In the genomic region with DNA sequence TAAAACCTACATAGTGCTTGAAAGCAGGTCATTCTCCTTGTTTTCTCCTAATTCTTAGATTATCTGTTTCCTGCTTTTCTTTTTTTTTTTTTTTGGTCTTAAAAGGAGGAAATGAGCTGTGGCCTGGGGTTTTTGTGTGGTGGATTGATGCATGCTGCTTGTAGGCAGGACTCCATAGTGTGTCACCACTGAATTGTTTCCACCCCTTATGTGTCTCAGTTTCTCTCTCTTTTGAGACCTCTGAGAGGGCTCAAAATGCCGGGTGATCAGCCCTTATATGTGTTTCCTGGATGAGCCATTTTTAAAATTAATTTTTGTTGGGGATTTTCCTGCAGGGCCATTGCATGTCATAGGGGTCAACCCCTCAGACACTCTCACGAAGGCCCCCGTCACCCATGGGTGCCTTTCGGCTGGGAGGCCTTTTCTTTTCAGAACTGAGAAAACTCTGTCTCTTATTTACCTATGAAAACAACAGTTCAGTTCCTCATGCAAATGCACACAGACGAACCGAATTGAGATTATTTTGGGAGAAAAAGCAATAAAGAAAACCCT, we compare ENCODE assay signal across 9 cellular contexts. TPM values are rescaled to one million over a fixed set of nuclear protein-coding genes. Genes with fewer than 3 reads are reported as not detected.
DNase-seq lines count a peak whose midpoint lies in the region; ATAC-seq and TF ChIP-seq lines count a peak whose summit lies in the region.
"Had no signal": no experiment of that assay in that cellular context is flagged by ENCODE, and none has a peak within 500 bp of the region (broad histone marks: within the 10 kb centered on the region; RNA-seq: fewer than 3 reads in every experiment).

No MANE protein-coding gene starts in this region.

- peaks cover 2% of the 10 kb centered on the region for H3K9me3 Mint-ChIP-seq in activated naive CD8-positive, alpha-beta T cell treated with anti-CD3 and anti-CD28 coated beads for 36 hours
- peaks cover 3% of the 10 kb centered on the region for H3K9me3 Mint-ChIP-seq in HFFc6

- no peak overlapping the region for H3K4me3 ChIP-seq in aorta (ENCODE audit: low read length in 2 of 2)
- H3K4me3 ChIP-seq in osteoblast (ENCODE audit: insufficient read depth, low read length): no peak overlapping the region
- H3K4me3 ChIP-seq: thoracic aorta had no signal

- H3K9me3 ChIP-seq in aorta (ENCODE audit: control insufficient read depth, low read length) (no peaks in the 10 kb centered on the region), osteoblast (ENCODE audit: low read depth, low read length) (no peaks in the 10 kb centered on the region)
- H3K9me3 ChIP-seq: thoracic aorta had no signal

- ATAC-seq in GM18498 (IDR thresholded peaks at IDR 0.05; ENCODE audit: unreplicated experiment): peak; percentile 97
- peak; percentile 98 for ATAC-seq in GM21381 (IDR thresholded peaks at IDR 0.05; ENCODE audit: unreplicated experiment)
- ATAC-seq in HG03432 (IDR thresholded peaks at IDR 0.05; ENCODE audit: unreplicated experiment): peak; percentile 97
- no peak for ATAC-seq in aorta (ENCODE audit: low FRiP score)

- H3K4me3 Mint-ChIP-seq in activated naive CD8-positive, alpha-beta T cell treated with anti-CD3 and anti-CD28 coated beads for 36 hours: no peak overlapping the region
- H3K4me3 Mint-ChIP-seq in HFFc6: no peak overlapping the region

- no peaks in the 10 kb centered on the region for H3K36me3 Mint-ChIP-seq in activated naive CD8-positive, alpha-beta T cell treated with anti-CD3 and anti-CD28 coated beads for 36 hours
- no peaks in the 10 kb centered on the region for H3K36me3 Mint-ChIP-seq in HFFc6 (ENCODE audit: low read depth)

- H3K27me3 Mint-ChIP-seq in activated naive CD8-positive, alpha-beta T cell treated with anti-CD3 and anti-CD28 coated beads for 36 hours: no peaks in the 10 kb centered on the region
- H3K27me3 Mint-ChIP-seq in HFFc6 (ENCODE audit: insufficient read depth): no peaks in the 10 kb centered on the region

- no peak overlapping the region for H3K4me2 ChIP-seq in osteoblast (ENCODE audit: insufficient read depth, low read length)

- H3K79me2 ChIP-seq in osteoblast (ENCODE audit: insufficient read depth, low read length): no peaks in the 10 kb centered on the region

- H3K27me3 ChIP-seq in aorta (ENCODE audit: control insufficient read depth in 1 of 2, insufficient read depth in 2 of 2, low read length in 1 of 2): no peaks in the 10 kb centered on the region
- no peaks in the 10 kb centered on the region for H3K27me3 ChIP-seq in osteoblast (ENCODE audit: insufficient read depth, low read length)

- no peaks in the 10 kb centered on the region for H4K20me1 ChIP-seq in osteoblast (ENCODE audit: insufficient read depth, low read length)

- intact Hi-C loops in aorta (cut with DNase I): no loop called here

- H3K4me1 Mint-ChIP-seq in activated naive CD8-positive, alpha-beta T cell treated with anti-CD3 and anti-CD28 coated beads for 36 hours: peaks cover 4% of the 10 kb centered on the region
- H3K4me1 Mint-ChIP-seq in HFFc6 (ENCODE audit: low read depth): no peaks in the 10 kb centered on the region

- peak overlapping the region; percentile 54 for H3K27ac Mint-ChIP-seq in activated naive CD8-positive, alpha-beta T cell treated with anti-CD3 and anti-CD28 coated beads for 36 hours
- no peak overlapping the region for H3K27ac Mint-ChIP-seq in HFFc6

- TF ChIP-seq CTCF in osteoblast (IDR thresholded peaks at IDR 0.05; ENCODE audit: extremely low read depth, low read depth, low read length) (no peak), HFFc6 (IDR thresholded peaks at IDR 0.05) (no peak)

- no peak for DNase-seq in activated naive CD8-positive, alpha-beta T cell treated with anti-CD3 and anti-CD28 coated beads for 36 hours
- DNase-seq in foreskin melanocyte (no peak), aorta (no peak), osteoblast (ENCODE audit: insufficient read length, low spot score, missing footprints) (no peak), HFFc6 (no peak)

- H2AFZ ChIP-seq in osteoblast (ENCODE audit: low read length): no peak overlapping the region

- H3K36me3 ChIP-seq in aorta (ENCODE audit: control insufficient read depth in 1 of 2, insufficient read depth in 2 of 2, low read length in 1 of 2): no peaks in the 10 kb centered on the region
- no peaks in the 10 kb centered on the region for H3K36me3 ChIP-seq in osteoblast (ENCODE audit: insufficient read depth, low read length)
- H3K36me3 ChIP-seq: thoracic aorta had no signal

- H3K27ac ChIP-seq in aorta (ENCODE audit: low read depth in 1 of 2, low read length in 2 of 2) (no peak overlapping the region), osteoblast (ENCODE audit: low read depth, low read length) (no peak overlapping the region)
- H3K27ac ChIP-seq: thoracic aorta had no signal

- H3K4me1 ChIP-seq in aorta (ENCODE audit: control insufficient read depth in 1 of 2, insufficient read depth in 2 of 2, low read length in 2 of 2) (no peaks in the 10 kb centered on the region), osteoblast (ENCODE audit: insufficient read depth, low read length) (no peaks in the 10 kb centered on the region)

- WGBS in aorta, 2 donors: 75 to 77% methylated on average over 6 of the region's 6 CpGs

RNA-seq across cellular contexts. Expression of a gene that starts 32.0 kb away (rescaled TPM):
- total RNA-seq in activated naive CD8-positive, alpha-beta T cell treated with anti-CD3 and anti-CD28 coated beads for 36 hours: under 1 TPM; 0.21 to 0.80 TPM
- total RNA-seq in aorta (10 to 100 TPM; 23.3 to 42.0 TPM), osteoblast (5.0 and 5.1 TPM in 2 replicates)
- 10 to 100 TPM in 1 of 2 donors, 1 to 10 TPM in 1; 7.0 to 18.8 TPM for polyA plus RNA-seq in aorta
- 1 to 10 TPM in 4 of 6 experiments, under 1 TPM in 2; 0.28 to 1.6 (median 1.2) TPM for total RNA-seq in HFFc6 (2021; fragmentation: NEBNext Ultra II Directional; extraction: Animal tissue kit (Norgen Biotek cat#: 25700))
